ENCODE assay signal across 1 cellular context in the genomic region with DNA sequence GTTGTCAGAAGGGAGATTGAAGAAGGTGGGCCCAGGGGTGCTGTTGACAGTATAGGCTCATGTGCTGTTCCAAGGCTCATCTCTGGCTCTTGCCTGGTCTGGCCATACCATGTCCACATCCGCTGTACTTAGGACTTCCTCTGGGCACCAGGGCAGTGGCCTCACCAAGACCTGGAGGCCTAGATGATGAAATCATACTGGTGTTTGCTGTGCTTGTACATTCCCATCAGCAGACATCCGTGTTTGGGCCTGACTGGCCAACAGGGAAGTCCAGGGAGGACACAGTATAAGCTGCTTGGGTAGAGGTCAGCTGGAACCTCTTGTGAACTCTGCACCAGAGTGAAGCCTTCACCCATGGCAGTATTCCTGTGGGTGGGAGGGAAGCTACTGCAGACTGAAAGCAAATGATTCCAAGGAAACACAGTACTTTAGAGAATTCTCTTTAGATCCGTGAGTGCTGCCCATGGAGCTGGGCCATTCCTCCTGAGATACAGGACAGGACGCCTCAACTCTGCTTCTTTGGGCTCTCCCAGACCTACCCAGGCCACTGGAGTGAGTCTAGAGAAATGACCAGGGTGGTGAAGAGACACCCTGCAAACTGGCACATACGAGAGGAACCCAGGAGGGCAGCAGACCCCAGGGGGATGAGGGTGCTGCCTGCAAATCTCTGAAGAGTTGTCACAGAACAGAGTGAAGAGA.
A peak's percentile ranks its signal among the peaks of the same experiment; 100 is the strongest.
TF ChIP-seq lines count a peak whose summit lies in the region.

No MANE protein-coding gene starts in this region.

TF ChIP-seq in HepG2, 621 proteins besides CTCF, POLR2A, EP300 and RAD21 (continued from another document and continues in another):
- TF ChIP-seq THAP9 (CRISPR knock-in tag; IDR thresholded peaks at IDR 0.05; ENCODE audit: borderline replicate concordance) (peak; percentile 48; the same call in 1 of the 2 replicates), MXD4 (CRISPR knock-in tag; IDR thresholded peaks at IDR 0.05) (no peak), TRIM24 (CRISPR knock-in tag; IDR thresholded peaks at IDR 0.05) (0 out of 2 replicates have a peak, but pooled peaks have one; percentile 59), SRY (CRISPR knock-in tag; IDR thresholded peaks at IDR 0.05) (peak; percentile 62; the same call in 1 of the 2 replicates), FOXA3 (CRISPR knock-in tag; IDR thresholded peaks at IDR 0.05) (peak; percentile 92), ZNF263 (CRISPR knock-in tag; IDR thresholded peaks at IDR 0.05) (no peak), FOXO1 (CRISPR knock-in tag; IDR thresholded peaks at IDR 0.05) (peak; percentile 81; the same call in 1 of the 2 replicates), ZNF446 (CRISPR knock-in tag; IDR thresholded peaks at IDR 0.05) (no peak), MTA1 (CRISPR knock-in tag; IDR thresholded peaks at IDR 0.05; ENCODE audit: borderline replicate concordance) (peak; percentile 88; the same call in 1 of the 2 replicates), SIN3A (IDR thresholded peaks at IDR 0.05; ENCODE audit: borderline replicate concordance, low read depth, low read length) (no peak), ELF3 (CRISPR knock-in tag; IDR thresholded peaks at IDR 0.05) (peak; percentile 99), CSRNP2 (CRISPR knock-in tag; conservative IDR thresholded peaks at IDR 0.05; ENCODE audit: low read depth) (no peak), POGZ (CRISPR knock-in tag; IDR thresholded peaks at IDR 0.05) (peak; percentile 90), YEATS4 (CRISPR knock-in tag; IDR thresholded peaks at IDR 0.05; ENCODE audit: borderline replicate concordance) (peak; percentile 86), ZNF253 (CRISPR knock-in tag; IDR thresholded peaks at IDR 0.05; ENCODE audit: borderline replicate concordance) (no peak), MLLT10 (CRISPR knock-in tag; IDR thresholded peaks at IDR 0.05) (no peak), HOXD1 (CRISPR knock-in tag; IDR thresholded peaks at IDR 0.05) (peak; percentile 34; the same call in 1 of the 2 replicates), ZNF264 (CRISPR knock-in tag; IDR thresholded peaks at IDR 0.05) (peak; percentile 93), SNAPC5 (CRISPR knock-in tag; IDR thresholded peaks at IDR 0.05; ENCODE audit: borderline replicate concordance) (peak; percentile 83; the same call in 1 of the 2 replicates), CREM (IDR thresholded peaks at IDR 0.05) (peak; percentile 67; the same call in 1 of the 2 replicates), CREM (CRISPR knock-in tag; IDR thresholded peaks at IDR 0.05) (no peak), FIP1L1 (IDR thresholded peaks at IDR 0.05; ENCODE audit: borderline replicate concordance, insufficient read depth, low read depth, low read length) (no peak), BORCS8-MEF2B (CRISPR knock-in tag; IDR thresholded peaks at IDR 0.05) (peak; percentile 86), ZNF317 (CRISPR knock-in tag; IDR thresholded peaks at IDR 0.05) (peak; percentile 86), ARNTL (CRISPR knock-in tag; IDR thresholded peaks at IDR 0.05) (peak; percentile 84), ATRX (CRISPR knock-in tag; IDR thresholded peaks at IDR 0.05; ENCODE audit: borderline replicate concordance) (no peak), HIVEP1 (CRISPR knock-in tag; IDR thresholded peaks at IDR 0.05) (peak; percentile 76; the same call in 1 of the 2 replicates), SKI (IDR thresholded peaks at IDR 0.05; ENCODE audit: partially characterized antibody) (peak; percentile 81), ZNF362 (CRISPR knock-in tag; IDR thresholded peaks at IDR 0.05; ENCODE audit: borderline replicate concordance) (peak; percentile 68; the same call in 1 of the 2 replicates), RCOR2 (CRISPR knock-in tag; IDR thresholded peaks at IDR 0.05) (peak; percentile 89; the same call in 1 of the 2 replicates), SAP130 (CRISPR knock-in tag; IDR thresholded peaks at IDR 0.05; ENCODE audit: low read depth) (peak; percentile 95), ZNF468 (CRISPR knock-in tag; IDR thresholded peaks at IDR 0.05) (no peak), LCORL (IDR thresholded peaks at IDR 0.05) (no peak), LCORL (CRISPR knock-in tag; IDR thresholded peaks at IDR 0.05) (peak; percentile 85; the same call in 1 of the 2 replicates), TOE1 (CRISPR knock-in tag; IDR thresholded peaks at IDR 0.05) (no peak), YEATS2 (CRISPR knock-in tag; IDR thresholded peaks at IDR 0.05; ENCODE audit: borderline replicate concordance) (peak; percentile 57; the same call in 1 of the 2 replicates), PHF21A (CRISPR knock-in tag; IDR thresholded peaks at IDR 0.05) (peak; percentile 96), TRIM22 (IDR thresholded peaks at IDR 0.05) (no peak), ZC3H13 (CRISPR knock-in tag; IDR thresholded peaks at IDR 0.05) (0 out of 2 replicates have a peak, but pooled peaks have one; percentile 59), RXRA (CRISPR knock-in tag; IDR thresholded peaks at IDR 0.05) (peak; percentile 97), XRCC5 (optimal IDR thresholded peaks at IDR 0.05; ENCODE audit: low read length) (peak; percentile 41)
- TF ChIP-seq, protein P1, sequence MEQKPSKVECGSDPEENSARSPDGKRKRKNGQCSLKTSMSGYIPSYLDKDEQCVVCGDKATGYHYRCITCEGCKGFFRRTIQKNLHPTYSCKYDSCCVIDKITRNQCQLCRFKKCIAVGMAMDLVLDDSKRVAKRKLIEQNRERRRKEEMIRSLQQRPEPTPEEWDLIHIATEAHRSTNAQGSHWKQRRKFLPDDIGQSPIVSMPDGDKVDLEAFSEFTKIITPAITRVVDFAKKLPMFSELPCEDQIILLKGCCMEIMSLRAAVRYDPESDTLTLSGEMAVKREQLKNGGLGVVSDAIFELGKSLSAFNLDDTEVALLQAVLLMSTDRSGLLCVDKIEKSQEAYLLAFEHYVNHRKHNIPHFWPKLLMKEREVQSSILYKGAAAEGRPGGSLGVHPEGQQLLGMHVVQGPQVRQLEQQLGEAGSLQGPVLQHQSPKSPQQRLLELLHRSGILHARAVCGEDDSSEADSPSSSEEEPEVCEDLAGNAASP (CRISPR knock-in tag; IDR thresholded peaks at IDR 0.05; ENCODE audit: borderline replicate concordance): peak; percentile 85; the same call in 1 of the 2 replicates
- TF ChIP-seq, protein P2, sequence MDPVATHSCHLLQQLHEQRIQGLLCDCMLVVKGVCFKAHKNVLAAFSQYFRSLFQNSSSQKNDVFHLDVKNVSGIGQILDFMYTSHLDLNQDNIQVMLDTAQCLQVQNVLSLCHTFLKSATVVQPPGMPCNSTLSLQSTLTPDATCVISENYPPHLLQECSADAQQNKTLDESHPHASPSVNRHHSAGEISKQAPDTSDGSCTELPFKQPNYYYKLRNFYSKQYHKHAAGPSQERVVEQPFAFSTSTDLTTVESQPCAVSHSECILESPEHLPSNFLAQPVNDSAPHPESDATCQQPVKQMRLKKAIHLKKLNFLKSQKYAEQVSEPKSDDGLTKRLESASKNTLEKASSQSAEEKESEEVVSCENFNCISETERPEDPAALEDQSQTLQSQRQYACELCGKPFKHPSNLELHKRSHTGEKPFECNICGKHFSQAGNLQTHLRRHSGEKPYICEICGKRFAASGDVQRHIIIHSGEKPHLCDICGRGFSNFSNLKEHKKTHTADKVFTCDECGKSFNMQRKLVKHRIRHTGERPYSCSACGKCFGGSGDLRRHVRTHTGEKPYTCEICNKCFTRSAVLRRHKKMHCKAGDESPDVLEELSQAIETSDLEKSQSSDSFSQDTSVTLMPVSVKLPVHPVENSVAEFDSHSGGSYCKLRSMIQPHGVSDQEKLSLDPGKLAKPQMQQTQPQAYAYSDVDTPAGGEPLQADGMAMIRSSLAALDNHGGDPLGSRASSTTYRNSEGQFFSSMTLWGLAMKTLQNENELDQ (CRISPR knock-in tag; IDR thresholded peaks at IDR 0.05; ENCODE audit: borderline replicate concordance): no peak
- TF ChIP-seq, protein P3, sequence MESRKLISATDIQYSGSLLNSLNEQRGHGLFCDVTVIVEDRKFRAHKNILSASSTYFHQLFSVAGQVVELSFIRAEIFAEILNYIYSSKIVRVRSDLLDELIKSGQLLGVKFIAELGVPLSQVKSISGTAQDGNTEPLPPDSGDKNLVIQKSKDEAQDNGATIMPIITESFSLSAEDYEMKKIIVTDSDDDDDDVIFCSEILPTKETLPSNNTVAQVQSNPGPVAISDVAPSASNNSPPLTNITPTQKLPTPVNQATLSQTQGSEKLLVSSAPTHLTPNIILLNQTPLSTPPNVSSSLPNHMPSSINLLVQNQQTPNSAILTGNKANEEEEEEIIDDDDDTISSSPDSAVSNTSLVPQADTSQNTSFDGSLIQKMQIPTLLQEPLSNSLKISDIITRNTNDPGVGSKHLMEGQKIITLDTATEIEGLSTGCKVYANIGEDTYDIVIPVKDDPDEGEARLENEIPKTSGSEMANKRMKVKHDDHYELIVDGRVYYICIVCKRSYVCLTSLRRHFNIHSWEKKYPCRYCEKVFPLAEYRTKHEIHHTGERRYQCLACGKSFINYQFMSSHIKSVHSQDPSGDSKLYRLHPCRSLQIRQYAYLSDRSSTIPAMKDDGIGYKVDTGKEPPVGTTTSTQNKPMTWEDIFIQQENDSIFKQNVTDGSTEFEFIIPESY (CRISPR knock-in tag; IDR thresholded peaks at IDR 0.05): peak; percentile 77
- TF ChIP-seq, protein P4, sequence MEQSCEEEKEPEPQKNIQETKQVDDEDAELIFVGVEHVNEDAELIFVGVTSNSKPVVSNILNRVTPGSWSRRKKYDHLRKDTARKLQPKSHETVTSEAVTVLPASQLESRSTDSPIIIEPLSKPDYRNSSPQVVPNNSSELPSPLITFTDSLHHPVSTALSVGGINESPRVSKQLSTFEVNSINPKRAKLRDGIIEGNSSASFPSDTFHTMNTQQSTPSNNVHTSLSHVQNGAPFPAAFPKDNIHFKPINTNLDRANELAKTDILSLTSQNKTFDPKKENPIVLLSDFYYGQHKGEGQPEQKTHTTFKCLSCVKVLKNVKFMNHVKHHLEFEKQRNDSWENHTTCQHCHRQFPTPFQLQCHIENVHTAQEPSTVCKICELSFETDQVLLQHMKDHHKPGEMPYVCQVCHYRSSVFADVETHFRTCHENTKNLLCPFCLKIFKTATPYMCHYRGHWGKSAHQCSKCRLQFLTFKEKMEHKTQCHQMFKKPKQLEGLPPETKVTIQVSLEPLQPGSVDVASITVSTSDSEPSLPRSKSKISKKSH (CRISPR knock-in tag; IDR thresholded peaks at IDR 0.05; ENCODE audit: borderline replicate concordance): no peak; the same call in 1 of the 2 replicates
- TF ChIP-seq, protein P5, sequence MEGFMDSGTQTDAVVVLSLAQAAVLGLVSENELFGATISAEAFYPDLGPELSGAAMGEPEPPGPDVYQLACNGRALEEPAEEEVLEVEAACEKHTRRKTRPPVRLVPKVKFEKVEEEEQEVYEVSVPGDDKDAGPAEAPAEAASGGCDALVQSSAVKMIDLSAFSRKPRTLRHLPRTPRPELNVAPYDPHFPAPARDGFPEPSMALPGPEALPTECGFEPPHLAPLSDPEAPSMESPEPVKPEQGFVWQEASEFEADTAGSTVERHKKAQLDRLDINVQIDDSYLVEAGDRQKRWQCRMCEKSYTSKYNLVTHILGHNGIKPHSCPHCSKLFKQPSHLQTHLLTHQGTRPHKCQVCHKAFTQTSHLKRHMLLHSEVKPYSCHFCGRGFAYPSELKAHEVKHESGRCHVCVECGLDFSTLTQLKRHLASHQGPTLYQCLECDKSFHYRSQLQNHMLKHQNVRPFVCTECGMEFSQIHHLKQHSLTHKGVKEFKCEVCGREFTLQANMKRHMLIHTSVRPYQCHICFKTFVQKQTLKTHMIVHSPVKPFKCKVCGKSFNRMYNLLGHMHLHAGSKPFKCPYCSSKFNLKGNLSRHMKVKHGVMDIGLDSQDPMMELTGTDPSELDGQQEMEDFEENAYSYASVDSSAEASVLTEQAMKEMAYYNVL (CRISPR knock-in tag; IDR thresholded peaks at IDR 0.05; ENCODE audit: borderline replicate concordance): peak; percentile 64; the same call in 1 of the 2 replicates
